Comparison of ENCODE assay signal across 26 cellular contexts in genomic region chr10:129136074-129136473, GRCh38.
"Had no signal": no experiment of that assay in that cellular context is flagged by ENCODE, and none has a peak within 500 bp of the region (broad histone marks: within the 10 kb centered on the region; RNA-seq: fewer than 3 reads in every experiment).

No MANE protein-coding gene starts in this region.

- H3K36me3 ChIP-seq: left lung, lower lobe of right lung, prostate gland, right lobe of liver, tibial nerve, uterus had no signal

- H3K27ac ChIP-seq: left lung, lower lobe of right lung, pancreas, prostate gland, right lobe of liver, tibial nerve, uterus had no signal

- ATAC-seq: left colon; left lung; lower lobe of right lung; natural killer cell; pancreas; right lobe of liver; stimulated activated memory B cell treated with anti-CD40 and anti-IgM and Interleukin-4, amounts not matched to agents 10 μg/mL and 1 μg/mL and 100 μg/mL, for 72 hours; stimulated activated naive CD8-positive, alpha-beta T cell treated with anti-CD3 and anti-CD28 coated beads, Interleukin-15, amount 100 ng/mL, for 72 hours had no signal

- H3K9me3 Mint-ChIP-seq: mesothelial cell of epicardium; natural killer cell; stimulated activated memory B cell treated with anti-CD40 and anti-IgM and Interleukin-4, amounts not matched to agents 10 μg/mL and 1 μg/mL and 100 μg/mL, for 72 hours; stimulated activated naive CD8-positive, alpha-beta T cell treated with anti-CD3 and anti-CD28 coated beads, Interleukin-15, amount 100 ng/mL, for 72 hours; type B pancreatic cell had no signal

- H3K27me3 ChIP-seq: right lobe of liver, tibial nerve, uterus had no signal

- H3K4me1 Mint-ChIP-seq: natural killer cell; stimulated activated memory B cell treated with anti-CD40 and anti-IgM and Interleukin-4, amounts not matched to agents 10 μg/mL and 1 μg/mL and 100 μg/mL, for 72 hours had no signal

- H3K36me3 Mint-ChIP-seq: mesothelial cell of epicardium; naive B cell; natural killer cell; stimulated activated memory B cell treated with anti-CD40 and anti-IgM and Interleukin-4, amounts not matched to agents 10 μg/mL and 1 μg/mL and 100 μg/mL, for 72 hours; type B pancreatic cell had no signal

- H3K27ac Mint-ChIP-seq: mesothelial cell of epicardium; naive B cell; natural killer cell; stimulated activated memory B cell treated with anti-CD40 and anti-IgM and Interleukin-4, amounts not matched to agents 10 μg/mL and 1 μg/mL and 100 μg/mL, for 72 hours; stimulated activated naive CD8-positive, alpha-beta T cell treated with anti-CD3 and anti-CD28 coated beads, Interleukin-15, amount 100 ng/mL, for 72 hours; type B pancreatic cell had no signal

- H3K9me3 ChIP-seq: left lung, lower lobe of right lung, pancreas, prostate gland, right lobe of liver, tibial nerve, uterus had no signal

- H3K4me1 ChIP-seq: left lung, lower lobe of right lung, pancreas, prostate gland, right lobe of liver, uterus had no signal

- DNase-seq: hippocampal formation; kidney; left colon; left lung; lower lobe of right lung; mammary epithelial cell; mesenchymal stem cell; naive B cell; natural killer cell; pancreas; posterior cingulate gyrus; right lobe of liver; stimulated activated CD4-positive, alpha-beta T cell treated with anti-CD3 and anti-CD28 coated beads, Interleukin-1b, Interleukin-23, amount 100 ng/mL, for 48 hours; stimulated activated CD4-positive, alpha-beta T cell treated with anti-CD3 and anti-CD28 coated beads, Interleukin-2, amount 100 ng/mL, for 48 hours; stimulated activated CD4-positive, alpha-beta T cell treated with anti-CD3 and anti-CD28 coated beads, Interleukin-4, amount 100 ng/mL, for 4 hours; stimulated activated CD8-positive, alpha-beta memory T cell treated with anti-CD3 and anti-CD28 coated beads, Interleukin-4, amount 100 ng/mL, for 48 hours; stimulated activated naive CD4-positive, alpha-beta T cell treated with Interleukin-2 at 50 U/mL for 16 hours; stimulated activated naive CD8-positive, alpha-beta T cell treated with anti-CD3 and anti-CD28 coated beads, Interleukin-15, amount 100 ng/mL, for 72 hours; substantia nigra; uterus had no signal

- H3K4me3 Mint-ChIP-seq: mesothelial cell of epicardium; natural killer cell; stimulated activated memory B cell treated with anti-CD40 and anti-IgM and Interleukin-4, amounts not matched to agents 10 μg/mL and 1 μg/mL and 100 μg/mL, for 72 hours; stimulated activated naive CD8-positive, alpha-beta T cell treated with anti-CD3 and anti-CD28 coated beads, Interleukin-15, amount 100 ng/mL, for 72 hours; type B pancreatic cell had no signal

- H3K4me2 ChIP-seq: smooth muscle cell had no signal

- FAIRE-seq: kidney, pancreas had no signal

- H3K4me3 ChIP-seq: left lung, lower lobe of right lung, pancreas, prostate gland, right lobe of liver, smooth muscle cell, tibial nerve, uterus had no signal
